1 cellular context compared by ENCODE assay signal in the genomic region with DNA sequence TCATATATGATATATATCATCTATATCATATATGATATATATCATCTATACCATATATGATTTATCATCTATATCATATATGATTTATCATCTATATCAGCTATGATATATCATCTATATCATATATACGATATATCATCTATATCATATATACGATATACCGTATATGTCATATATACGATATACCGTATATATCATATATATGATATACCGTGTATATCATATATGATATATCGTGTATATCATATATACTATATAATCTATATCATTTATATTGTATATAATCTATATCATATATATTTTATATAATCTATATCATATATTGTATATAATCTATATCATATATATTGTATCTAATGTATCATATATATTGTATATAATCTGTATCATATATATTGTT. TPM values are rescaled to one million over a fixed set of nuclear protein-coding genes. Genes with fewer than 3 reads are reported as not detected.
"Had no signal": no experiment of that assay in that cellular context is flagged by ENCODE, and none has a peak within 500 bp of the region (broad histone marks: within the 10 kb centered on the region; RNA-seq: fewer than 3 reads in every experiment).

No MANE protein-coding gene starts in this region.

RNA-seq across cellular contexts. Expression of a gene that starts 55.9 kb away (rescaled TPM):
- total RNA-seq: T-helper 17 cell had no signal
